9 cellular contexts compared by ENCODE assay signal in genomic region chr17:44967026-44967906, GRCh38. TPM values are rescaled to one million over a fixed set of nuclear protein-coding genes. Genes with fewer than 3 reads are reported as not detected.
DNase-seq lines count a peak whose midpoint lies in the region; ATAC-seq and TF ChIP-seq lines count a peak whose summit lies in the region.
"Had no signal": no experiment of that assay in that cellular context is flagged by ENCODE, and none has a peak within 500 bp of the region (broad histone marks: within the 10 kb centered on the region; RNA-seq: fewer than 3 reads in every experiment).

No MANE protein-coding gene starts in this region.

- H3K27ac ChIP-seq in SK-N-MC (no peak overlapping the region), tibial artery (no peak overlapping the region)
- H3K27ac ChIP-seq: epithelial cell of prostate had no signal

- peaks cover 10 to 61% of the 10 kb centered on the region in 2 donors for H3K27me3 ChIP-seq in tibial artery

- DNase-seq in activated naive CD8-positive, alpha-beta T cell treated with anti-CD3 and anti-CD28 coated beads for 36 hours: no peak
- no peak for DNase-seq in SK-N-MC (ENCODE audit: low read depth, low spot score)
- peak; percentile 48 for DNase-seq in iPS-NIHi11 (ENCODE audit: low spot score)
- no peak for DNase-seq in tibial artery
- DNase-seq in NCI-H1930 (lab: John Stamatoyannopoulos, UW): no peak
- DNase-seq in NCI-H446 (lab: John Stamatoyannopoulos, UW): no peak

- H3K9me3 Mint-ChIP-seq in activated naive CD8-positive, alpha-beta T cell (ENCODE audit: low read depth): no peaks in the 10 kb centered on the region
- H3K9me3 Mint-ChIP-seq in activated naive CD8-positive, alpha-beta T cell treated with anti-CD3 and anti-CD28 coated beads for 36 hours: no peaks in the 10 kb centered on the region

- H3K9ac ChIP-seq in SK-N-MC (ENCODE audit: insufficient read length): no peak overlapping the region

- H3K4me1 Mint-ChIP-seq in activated naive CD8-positive, alpha-beta T cell (ENCODE audit: low read depth): peaks cover 30% of the 10 kb centered on the region
- H3K4me1 Mint-ChIP-seq in activated naive CD8-positive, alpha-beta T cell treated with anti-CD3 and anti-CD28 coated beads for 36 hours: peaks cover 32% of the 10 kb centered on the region

- H3K36me3 ChIP-seq in SK-N-MC (ENCODE audit: insufficient read depth, low read length) (no peaks in the 10 kb centered on the region), tibial artery (no peaks in the 10 kb centered on the region)

- intact Hi-C loops in tibial artery (cut with DNase I; ENCODE audit: low total_unique reads): no loop called here

- ATAC-seq in GM19455 (IDR thresholded peaks at IDR 0.05; ENCODE audit: unreplicated experiment): no peak

- peaks cover 0 to 39% (median 30%) of the 10 kb centered on the region in 4 donors for H3K4me1 ChIP-seq in tibial artery

- no peaks in the 10 kb centered on the region for H3K36me3 Mint-ChIP-seq in activated naive CD8-positive, alpha-beta T cell
- H3K36me3 Mint-ChIP-seq in activated naive CD8-positive, alpha-beta T cell treated with anti-CD3 and anti-CD28 coated beads for 36 hours: no peaks in the 10 kb centered on the region

- H3K4me3 ChIP-seq in SK-N-MC: peak overlapping the region; percentile 66
- peak overlapping the region; percentile 44 to 50 for H3K4me3 ChIP-seq in tibial artery

- H3K9me3 ChIP-seq in SK-N-MC (ENCODE audit: low read depth, low read length) (no peaks in the 10 kb centered on the region), tibial artery (no peaks in the 10 kb centered on the region)

- no peak for TF ChIP-seq CTCF in tibial artery (IDR thresholded peaks at IDR 0.05)

- peaks cover 18% of the 10 kb centered on the region for H3K27me3 Mint-ChIP-seq in activated naive CD8-positive, alpha-beta T cell
- H3K27me3 Mint-ChIP-seq in activated naive CD8-positive, alpha-beta T cell treated with anti-CD3 and anti-CD28 coated beads for 36 hours: peaks cover 77% of the 10 kb centered on the region

- peak overlapping the region; percentile 47 for H3K4me3 Mint-ChIP-seq in activated naive CD8-positive, alpha-beta T cell
- H3K4me3 Mint-ChIP-seq in activated naive CD8-positive, alpha-beta T cell treated with anti-CD3 and anti-CD28 coated beads for 36 hours: no peak overlapping the region

- H3K27ac Mint-ChIP-seq in activated naive CD8-positive, alpha-beta T cell: no peak overlapping the region
- no peak overlapping the region for H3K27ac Mint-ChIP-seq in activated naive CD8-positive, alpha-beta T cell treated with anti-CD3 and anti-CD28 coated beads for 36 hours

RNA-seq across cellular contexts. Expression of gene C1QL1, which starts 0.8 kb away (rescaled TPM):
- total RNA-seq in activated naive CD8-positive, alpha-beta T cell treated with anti-CD3 and anti-CD28 coated beads for 36 hours: not detected

RNA-seq across cellular contexts. Expression of gene KIF18B, which starts 19.7 kb away (rescaled TPM):
- total RNA-seq in activated naive CD8-positive, alpha-beta T cell treated with anti-CD3 and anti-CD28 coated beads for 36 hours: 10 to 100 TPM; 36.7 to 37.1 TPM

RNA-seq across cellular contexts. Expression of gene GFAP, which starts 52.0 kb away (rescaled TPM):
- total RNA-seq in activated naive CD8-positive, alpha-beta T cell treated with anti-CD3 and anti-CD28 coated beads for 36 hours: not detected
